1 cellular context compared by ENCODE assay signal in genomic region chr3:177358968-177359600, GRCh38.
TF ChIP-seq lines count a peak whose summit lies in the region.

No MANE protein-coding gene starts in this region.

TF ChIP-seq in K562, 482 proteins besides CTCF, POLR2A, EP300 and RAD21 (continued from another document and continues in another):
- TF ChIP-seq ZNF212 (CRISPR knock-in tag; IDR thresholded peaks at IDR 0.05) (no peak), ZBTB33 (CRISPR knock-in tag; IDR thresholded peaks at IDR 0.05) (0 out of 2 replicates have a peak, but pooled peaks have one; percentile 18), BRD4 (IDR thresholded peaks at IDR 0.05) (peak; percentile 77; the same call in 1 of the 2 replicates), ZNF76 (CRISPR knock-in tag; IDR thresholded peaks at IDR 0.05; ENCODE audit: borderline replicate concordance) (peak; percentile 87; the same call in 1 of the 2 replicates), CLOCK (CRISPR knock-in tag; IDR thresholded peaks at IDR 0.05; ENCODE audit: borderline replicate concordance) (0 out of 2 replicates have a peak, but pooled peaks have one; percentile 5), RBM22 (IDR thresholded peaks at IDR 0.05; ENCODE audit: low read depth, low read length, poor library complexity, severe bottlenecking) (peak; percentile 54), ZNF507 (tag; conservative IDR thresholded peaks at IDR 0.05) (no peak), ZFP91 (CRISPR knock-in tag; IDR thresholded peaks at IDR 0.05) (no peak), MNT (conservative IDR thresholded peaks at IDR 0.05) (peak in 1 of 2 experiments; percentile 39; a peak in 1 of 4 replicates), CREB3 (tag; conservative IDR thresholded peaks at IDR 0.05; ENCODE audit: low read depth) (peak; percentile 89), WHSC1 (IDR thresholded peaks at IDR 0.05; ENCODE audit: low read length) (no peak), EGR1 (conservative IDR thresholded peaks at IDR 0.05) (no peak), ZNF695 (CRISPR knock-in tag; IDR thresholded peaks at IDR 0.05) (peak; percentile 79; the same call in 1 of the 2 replicates), TRIM28 (IDR thresholded peaks at IDR 0.05) (no peak), KDM5B (IDR thresholded peaks at IDR 0.05; ENCODE audit: insufficient replicate concordance, low read depth, low read length) (peak; percentile 10), ZNF668 (CRISPR knock-in tag; IDR thresholded peaks at IDR 0.05) (0 out of 2 replicates have a peak, but pooled peaks have one; percentile 56), ZNF583 (CRISPR knock-in tag; IDR thresholded peaks at IDR 0.05) (peak; percentile 56; the same call in 1 of the 2 replicates), ZNF324 (CRISPR knock-in tag; IDR thresholded peaks at IDR 0.05) (peak; percentile 48; the same call in 1 of the 2 replicates), TCF15 (CRISPR knock-in tag; IDR thresholded peaks at IDR 0.05) (peak; percentile 78), GABPA (tag; conservative IDR thresholded peaks at IDR 0.05; ENCODE audit: low read depth) (no peak), PTTG1 (tag; IDR thresholded peaks at IDR 0.05; ENCODE audit: low read depth) (no peak; the same call in 1 of the 2 replicates), TAL1 (IDR thresholded peaks at IDR 0.05) (no peak), MAZ (CRISPR knock-in tag; conservative IDR thresholded peaks at IDR 0.05 in 1 of 2, IDR thresholded peaks at IDR 0.05 in 1 of 2) (peak; percentile 28 to 68; a peak in 3 of 4 replicates), ZNF449 (CRISPR knock-in tag; IDR thresholded peaks at IDR 0.05) (peak; percentile 34; the same call in 1 of the 2 replicates), BRCA1 (IDR thresholded peaks at IDR 0.05) (no peak), BRCA1 (CRISPR knock-in tag; IDR thresholded peaks at IDR 0.05) (no peak), ZNF41 (CRISPR knock-in tag; conservative IDR thresholded peaks at IDR 0.05) (peak; percentile 49; the same call in 1 of the 2 replicates), FIP1L1 (IDR thresholded peaks at IDR 0.05; ENCODE audit: low read depth, low read length, poor library complexity, severe bottlenecking) (no peak), MIER1 (IDR thresholded peaks at IDR 0.05; ENCODE audit: low read depth) (no peak), SOX6 (IDR thresholded peaks at IDR 0.05) (0 out of 2 replicates have a peak, but pooled peaks have one; percentile 1), ZNF407 (IDR thresholded peaks at IDR 0.05; ENCODE audit: low read depth) (no peak), RBM15 (IDR thresholded peaks at IDR 0.05; ENCODE audit: insufficient read depth, low read length) (no peak), ZBTB9 (CRISPR knock-in tag; IDR thresholded peaks at IDR 0.05) (peak; percentile 58; the same call in 1 of the 2 replicates), BCL6 (CRISPR knock-in tag; IDR thresholded peaks at IDR 0.05) (0 out of 2 replicates have a peak, but pooled peaks have one; percentile 68), TFAM (CRISPR knock-in tag; conservative IDR thresholded peaks at IDR 0.05) (no peak)
